12 cellular contexts compared by ENCODE assay signal in genomic region chr10:122141821-122142651, GRCh38.
DNase-seq lines count a peak whose midpoint lies in the region; ATAC-seq, FAIRE-seq and TF ChIP-seq lines count a peak whose summit lies in the region.
"Had no signal": no experiment of that assay in that cellular context is flagged by ENCODE, and none has a peak within 500 bp of the region (broad histone marks: within the 10 kb centered on the region; RNA-seq: fewer than 3 reads in every experiment).

No MANE protein-coding gene starts in this region.

- in situ Hi-C loops in IMR-90 (cut with MboI; ENCODE audit: low sequenced_read_pairs), result loop anchor here (25.0 kb wide), 1 partner anchor 1020 kb away; the partner anchor contains the start of gene BUB3
- in situ Hi-C loops in ACHN (cut with HindIII; ENCODE audit: low pct_ligation_motif_present, low pct_unique_long_range_greater_than_20kb, low sequenced_read_pairs), result no loop called here
- in situ Hi-C loops in HAP-1 (cut with MboI; ENCODE audit: low sequenced_read_pairs), result loop anchor here (25.0 kb wide), 1 partner anchor 295 kb away; no protein-coding TSS in a partner anchor

- no peak overlapping the region for H3K27ac ChIP-seq in IMR-90 (ENCODE audit: insufficient read depth, low read length)
- peak overlapping the region; percentile 65 for H3K27ac ChIP-seq in suprapubic skin

- H4K91ac ChIP-seq in IMR-90 (ENCODE audit: insufficient read depth, low read depth, low read length), result peak overlapping the region; percentile 40

- H3K4me1 ChIP-seq in IMR-90 (ENCODE audit: control insufficient read depth, insufficient read depth, low read length) (peaks cover 25% of the 10 kb centered on the region), suprapubic skin (peaks cover 54% of the 10 kb centered on the region), HAP-1 (0 out of 2 replicates have a peak, but pooled peaks cover 3% of the 10 kb centered on the region)

- H2AFZ ChIP-seq in IMR-90 (replicated peaks; ENCODE audit: low read length, poor library complexity), result peak overlapping the region; percentile 61
- H2AFZ ChIP-seq: GM23338 had no signal

- H2AK5ac ChIP-seq in IMR-90 (ENCODE audit: low read depth, low read length), result peak overlapping the region; percentile 81

- peak overlapping the region; percentile 66 for H2AK9ac ChIP-seq in IMR-90 (replicated peaks; ENCODE audit: low read depth, low read length, poor library complexity)

- H3K9me3 Mint-ChIP-seq in brain, result peaks cover 6 to 14% (median 9%) of the 10 kb centered on the region in 5 experiments
- H3K9me3 Mint-ChIP-seq: immature natural killer cell had no signal

- FAIRE-seq in urothelium cell line (lab: Jason Lieb, UNC), result no peak
- FAIRE-seq: TTC549 had no signal

- BruUV-seq in IMR-90 (replicated peaks; lab: Mats Ljungman, UMichigan), result no TSS peak

- no peak overlapping the region for H3K4me3 Mint-ChIP-seq in brain
- H3K4me3 Mint-ChIP-seq: GM23338, immature natural killer cell had no signal

- H3K18ac ChIP-seq in IMR-90 (ENCODE audit: low read depth, low read length), result no peak overlapping the region

- POLR2A ChIA-PET in IMR-90 (lab: Charles Lee; ENCODE audit: unreplicated experiment), result no interaction called here

- H3K9me3 ChIP-seq in IMR-90 (ENCODE audit: control insufficient read depth, insufficient read depth, low read length), result no peaks in the 10 kb centered on the region
- no peaks in the 10 kb centered on the region for H3K9me3 ChIP-seq in suprapubic skin
- H3K9me3 ChIP-seq in HAP-1, result peaks cover 4% of the 10 kb centered on the region; the same call in 1 of the 2 replicates

- CTCF ChIA-PET in IMR-90 (lab: Yijun Ruan, JAX), result interaction anchor here (0.6 to 2.0 kb wide), 9 partner anchors 12 to 372 kb away, joined by 3 to 8 read pairs (median 4); no protein-coding TSS in a partner anchor

- H3K9ac ChIP-seq in IMR-90 (ENCODE audit: low read depth, low read length), result no peak overlapping the region

- H3K4ac ChIP-seq in IMR-90 (ENCODE audit: low read depth, low read length), result peak overlapping the region; percentile 61

- H3K14ac ChIP-seq in IMR-90 (replicated peaks; ENCODE audit: low read depth, low read length), result peak overlapping the region; percentile 19

- intact Hi-C loops in IMR-90 (cut with micrococcal nuclease), result loop anchor here (2.0 to 5.0 kb wide), 3 partner anchors 29 to 295 kb away; no protein-coding TSS in a partner anchor
- intact Hi-C loops in left colon (cut with DNase I, micrococcal nuclease), result no loop called here

- H3K36me3 ChIP-seq in IMR-90 (ENCODE audit: control insufficient read depth, insufficient read depth, low read length) (no peaks in the 10 kb centered on the region), suprapubic skin (peaks cover 20% of the 10 kb centered on the region), HAP-1 (replicated peaks) (no peaks in the 10 kb centered on the region)

- peak overlapping the region; percentile 67 for H2BK120ac ChIP-seq in IMR-90 (ENCODE audit: low read depth, low read length)

- no peak overlapping the region for H3K4me3 ChIP-seq in IMR-90 (ENCODE audit: insufficient read depth, low read depth, low read length)
- H3K4me3 ChIP-seq in suprapubic skin, result no peak overlapping the region
- H3K4me3 ChIP-seq in HAP-1, result no peak overlapping the region
- H3K4me3 ChIP-seq: GM23338 had no signal

- no peak for TF ChIP-seq EP300 in suprapubic skin (IDR thresholded peaks at IDR 0.05)

- H3K27me3 Mint-ChIP-seq in brain, result peaks cover 4% of the 10 kb centered on the region

- peak overlapping the region; percentile 62; the same call in 1 of the 2 replicates for H3K23ac ChIP-seq in IMR-90 (ENCODE audit: low read depth, low read length)

- peaks cover 29% of the 10 kb centered on the region for H3K36me3 Mint-ChIP-seq in brain
- H3K36me3 Mint-ChIP-seq: immature natural killer cell had no signal

- 43% methylated on average over 9 of the region's 15 CpGs; no CpG with 5 or more reads in 1 of the 2 experiments for WGBS in IMR-90 (ENCODE audit: extremely low coverage in 2 of 2, insufficient read length in 1 of 2), 2 experiments
- 48% methylated on average over 12 of the region's 15 CpGs for WGBS in suprapubic skin

- TF ChIP-seq POLR2A in IMR-90 (IDR thresholded peaks at IDR 0.05; ENCODE audit: low read depth, low read length) (no peak), suprapubic skin (IDR thresholded peaks at IDR 0.05) (no peak)

- H3K4me2 ChIP-seq in IMR-90 (ENCODE audit: low read depth, low read length), result no peak overlapping the region
- H3K4me2 ChIP-seq: GM23338 had no signal

- no peak for TF ChIP-seq RAD21 in IMR-90 (IDR thresholded peaks at IDR 0.05; ENCODE audit: low read length)

- ATAC-seq in IMR-90 (ENCODE audit: low read depth), result peak; percentile 7
- peak; percentile 17 for ATAC-seq in left colon

- H3K27me3 ChIP-seq in IMR-90 (ENCODE audit: control insufficient read depth, insufficient read depth, low read length) (no peaks in the 10 kb centered on the region), suprapubic skin (no peaks in the 10 kb centered on the region), HAP-1 (ENCODE audit: low read depth) (no peaks in the 10 kb centered on the region)

- peaks cover 60% of the 10 kb centered on the region for H3K4me1 Mint-ChIP-seq in brain

- peak overlapping the region in 1 of 2 experiments; percentile 38; a peak in 1 of 4 replicates for H4K8ac ChIP-seq in IMR-90 (ENCODE audit: low read depth in 2 of 2, low read length in 2 of 2)

- H3K27ac Mint-ChIP-seq in brain, result peak overlapping the region; percentile 55 to 92 (median 65)
- H3K27ac Mint-ChIP-seq: immature natural killer cell had no signal

- TF ChIP-seq CTCF in IMR-90 (conservative IDR thresholded peaks at IDR 0.05; ENCODE audit: low read depth, low read length), result no peak
- TF ChIP-seq CTCF in brain (conservative IDR thresholded peaks at IDR 0.05), result no peak
- TF ChIP-seq CTCF in suprapubic skin (IDR thresholded peaks at IDR 0.05), result no peak

- H2BK20ac ChIP-seq in IMR-90 (ENCODE audit: low read depth, low read length), result peak overlapping the region; percentile 27

- H3K9me1 ChIP-seq in IMR-90 (ENCODE audit: insufficient read depth, low read length), result peaks cover 25% of the 10 kb centered on the region

- peaks cover 23% of the 10 kb centered on the region for H4K20me1 ChIP-seq in IMR-90 (ENCODE audit: insufficient read depth, low read length)

- H2BK5ac ChIP-seq in IMR-90 (ENCODE audit: low read depth, low read length, poor library complexity, severe bottlenecking), result peak overlapping the region; percentile 53

- H3K56ac ChIP-seq in IMR-90 (ENCODE audit: extremely low read depth, insufficient read depth, low read length), result no peak overlapping the region; the same call in 1 of the 2 replicates

- H4K5ac ChIP-seq in IMR-90 (ENCODE audit: low read depth, low read length), result no peak overlapping the region

- peak; percentile 63 for DNase-seq in IMR-90
- DNase-seq in left colon, result no peak
- no peak for DNase-seq in suprapubic skin (ENCODE audit: low spot score in 2 of 2)
- no peak for DNase-seq in ACHN
- no peak for DNase-seq in activated naive CD4-positive, alpha-beta T cell treated with anti-CD3 and anti-CD28 coated beads, Interleukin-2, amount 50 U/mL, for 16 hours
- DNase-seq in HAP-1 (ENCODE audit: low spot score in 2 of 2), result no peak
- no peak for DNase-seq in urothelium cell line (ENCODE audit: low spot score)
- DNase-seq: immature natural killer cell, NCI-H1105 had no signal

- H3K79me1 ChIP-seq in IMR-90 (ENCODE audit: low read depth in 1 of 2, low read length in 2 of 2), result peaks cover 6 to 70% of the 10 kb centered on the region in 2 experiments; a peak in 3 of 4 replicates

- dilution Hi-C loops in IMR-90 (cut with HindIII; ENCODE audit: low sequenced_read_pairs, unreplicated experiment), result no loop called here

- H2BK15ac ChIP-seq in IMR-90 (ENCODE audit: low read depth, low read length), result peak overlapping the region; percentile 15; the same call in 1 of the 3 replicates

TF ChIP-seq in IMR-90, 13 proteins besides CTCF, POLR2A, EP300 and RAD21:
- no peak for TF ChIP-seq BHLHE40 (IDR thresholded peaks at IDR 0.05; ENCODE audit: low read depth, low read length)
- no peak for TF ChIP-seq MAZ (IDR thresholded peaks at IDR 0.05; ENCODE audit: borderline replicate concordance, low read depth, low read length)
- TF ChIP-seq MAFK (IDR thresholded peaks at IDR 0.05; ENCODE audit: low read depth, low read length), result no peak
TF ChIP-seq in IMR-90: peak in this region for 0.
